26 cellular contexts compared by ENCODE assay signal in the genomic region with DNA sequence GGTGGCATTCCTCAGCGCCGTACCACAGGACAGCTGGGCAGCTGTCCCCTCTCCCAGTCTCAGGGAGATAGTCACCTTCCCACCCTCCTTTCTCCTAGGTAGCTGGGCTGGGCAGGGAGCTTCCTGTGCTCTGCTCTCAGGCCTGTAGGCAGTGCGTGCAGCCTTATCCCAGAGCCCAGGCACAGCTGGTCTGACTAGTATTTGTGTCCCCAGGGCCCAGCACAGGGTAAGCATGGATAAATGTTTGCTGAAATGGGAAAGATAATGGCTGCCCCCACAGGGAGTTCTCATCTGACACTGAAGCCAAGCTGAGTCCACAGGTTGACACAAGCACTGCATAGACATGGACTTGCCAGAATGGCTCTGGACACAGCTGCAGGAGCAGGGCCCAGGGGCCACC. TPM values are rescaled to one million over a fixed set of nuclear protein-coding genes. Genes with fewer than 3 reads are reported as not detected.
DNase-seq lines count a peak whose midpoint lies in the region; ATAC-seq and TF ChIP-seq lines count a peak whose summit lies in the region.
"Had no signal": no experiment of that assay in that cellular context is flagged by ENCODE, and none has a peak within 500 bp of the region (broad histone marks: within the 10 kb centered on the region; RNA-seq: fewer than 3 reads in every experiment).

No MANE protein-coding gene starts in this region.

- no peak overlapping the region for H3K27ac Mint-ChIP-seq in HFFc6
- H3K27ac Mint-ChIP-seq: immature natural killer cell; stimulated activated naive CD8-positive, alpha-beta T cell treated with anti-CD3 and anti-CD28 coated beads, Interleukin-15, Interleukin-2, amounts not matched to agents 100 ng/mL and 50 ng/mL, for 24 hours; T-helper 1 cell treated with Interleukin-12 subunit alpha and Interleukin-12 subunit beta and Interleukin-4 antibody, amounts not matched to agents 30 μg/mL and 1 μg/mL, for 36 hours had no signal

- no peak overlapping the region for H3K18ac ChIP-seq in trophoblast cell (ENCODE audit: low read length)

- H4K20me1 ChIP-seq in PC-9 (ENCODE audit: insufficient read depth), result no peaks in the 10 kb centered on the region

- peak overlapping the region; percentile 19 for H3K14ac ChIP-seq in trophoblast cell (ENCODE audit: low read length)

- no peak for ATAC-seq in GM21390 (IDR thresholded peaks at IDR 0.05; ENCODE audit: unreplicated experiment)
- ATAC-seq: A549, body of pancreas, GM12878, left ventricle myocardium superior, upper lobe of right lung had no signal

- no peak overlapping the region for H3K23ac ChIP-seq in trophoblast cell (ENCODE audit: low read length)

- no peak overlapping the region for H3K9ac ChIP-seq in trophoblast cell (ENCODE audit: low read length)

- no peak overlapping the region for H4K12ac ChIP-seq in trophoblast cell (ENCODE audit: low read depth, low read length)

- H4K8ac ChIP-seq in trophoblast cell (ENCODE audit: low read depth, low read length), result peak overlapping the region; percentile 18

- H3K27me3 ChIP-seq in H7 (ENCODE audit: control insufficient read depth, insufficient read depth, low read length) (no peaks in the 10 kb centered on the region), PC-9 (ENCODE audit: insufficient read depth, low read depth) (no peaks in the 10 kb centered on the region), trophoblast cell (ENCODE audit: insufficient read depth, low read length) (no peaks in the 10 kb centered on the region)
- H3K27me3 ChIP-seq: body of pancreas, SJSA1, upper lobe of right lung had no signal

- DNase-seq in NCI-H2081 (lab: John Stamatoyannopoulos, UW) (peak; percentile 11 to 49), NCI-H2081 treated with DMSO at 0.1 percent for 48 hours (lab: John Stamatoyannopoulos, UW) (no peak), H7 (peak; percentile 5), PC-9 (peak in 1 of 2 experiments; percentile 53), trophoblast cell (peak; percentile 91), HFFc6 (no peak), GDM1 (lab: John Stamatoyannopoulos, UW) (no peak)
- DNase-seq: activated CD4-positive, alpha-beta T cell treated with anti-CD3 and anti-CD28 coated beads, Interleukin-2, amount 50 U/mL, for 1 hour; activated CD8-positive, alpha-beta memory T cell treated with anti-CD3 and anti-CD28 coated beads, Interleukin-2, amount 50 U/mL, for 4 hours; body of pancreas; immature natural killer cell; KBM-7; left ventricle myocardium superior; NCI-H82; stimulated activated CD4-positive, alpha-beta T cell treated with anti-CD3 and anti-CD28 coated beads, Interleukin-4, amount 100 ng/mL, for 1 hour; upper lobe of right lung had no signal

- peak overlapping the region; percentile 5 for H2BK5ac ChIP-seq in trophoblast cell (ENCODE audit: low read depth, low read length, poor library complexity)

- H3K27ac ChIP-seq in PC-9 (peak overlapping the region; percentile 74), trophoblast cell (ENCODE audit: low read depth, low read length) (peak overlapping the region; percentile 38)
- H3K27ac ChIP-seq: A549, neutrophil, SJSA1, upper lobe of right lung had no signal

- TF ChIP-seq CTCF in PC-9 (conservative IDR thresholded peaks at IDR 0.05) (no peak), HFFc6 (IDR thresholded peaks at IDR 0.05) (no peak)

- BruUV-seq in PC-9 (replicated peaks; lab: Mats Ljungman, UMichigan), result no TSS peak

- H3K4me1 Mint-ChIP-seq in HFFc6 (ENCODE audit: low read depth), result no peaks in the 10 kb centered on the region
- H3K4me1 Mint-ChIP-seq: immature natural killer cell had no signal

- no peak overlapping the region for H2BK120ac ChIP-seq in trophoblast cell (ENCODE audit: insufficient read depth, low read length, poor library complexity)

- peaks cover 26% of the 10 kb centered on the region for H3F3A ChIP-seq in PC-9 (ENCODE audit: insufficient read depth, low read depth)

- H3K9me3 ChIP-seq in PC-9 (ENCODE audit: insufficient read depth, low read depth) (no peaks in the 10 kb centered on the region), trophoblast cell (ENCODE audit: insufficient read depth, low read depth, low read length) (no peaks in the 10 kb centered on the region)
- H3K9me3 ChIP-seq: A549, body of pancreas, neutrophil, SJSA1, upper lobe of right lung had no signal

- no peak overlapping the region for H2BK12ac ChIP-seq in trophoblast cell (ENCODE audit: low read length)

- peak overlapping the region; percentile 76 for H3K4me2 ChIP-seq in PC-9
- H3K4me2 ChIP-seq in trophoblast cell (ENCODE audit: low read length), result no peak overlapping the region
- H3K4me2 ChIP-seq: A549 had no signal

- H3K4me3 Mint-ChIP-seq in HFFc6, result no peak overlapping the region
- H3K4me3 Mint-ChIP-seq: immature natural killer cell; stimulated activated naive CD8-positive, alpha-beta T cell treated with anti-CD3 and anti-CD28 coated beads, Interleukin-15, Interleukin-2, amounts not matched to agents 100 ng/mL and 50 ng/mL, for 24 hours; T-helper 1 cell treated with Interleukin-12 subunit alpha and Interleukin-12 subunit beta and Interleukin-4 antibody, amounts not matched to agents 30 μg/mL and 1 μg/mL, for 36 hours had no signal

- H3K27me3 Mint-ChIP-seq in HFFc6 (ENCODE audit: insufficient read depth), result peaks cover 13% of the 10 kb centered on the region
- H3K27me3 Mint-ChIP-seq: stimulated activated naive CD8-positive, alpha-beta T cell treated with anti-CD3 and anti-CD28 coated beads, Interleukin-15, Interleukin-2, amounts not matched to agents 100 ng/mL and 50 ng/mL, for 24 hours had no signal

- H2AFZ ChIP-seq in PC-9 (no peak overlapping the region), trophoblast cell (ENCODE audit: insufficient read depth, low read length, poor library complexity) (no peak overlapping the region)

- no peak overlapping the region for H2AK5ac ChIP-seq in trophoblast cell (ENCODE audit: low read length)

- CTCF ChIA-PET in PC-9 (lab: Charles Lee), result no interaction called here

- no CpG with 5 or more reads among the region's 3 CpGs for WGBS in trophoblast cell (ENCODE audit: extremely low coverage, insufficient coverage, insufficient read length)

- H3K4me1 ChIP-seq in PC-9 (replicated peaks; ENCODE audit: insufficient read depth) (peaks cover 26% of the 10 kb centered on the region), trophoblast cell (ENCODE audit: control insufficient read depth in 1 of 2, insufficient read depth in 2 of 2, low read length in 2 of 2) (peaks cover 21 to 22% of the 10 kb centered on the region in 2 experiments)
- H3K4me1 ChIP-seq: A549, SJSA1 had no signal

- H3K36me3 Mint-ChIP-seq in HFFc6 (ENCODE audit: low read depth), result no peaks in the 10 kb centered on the region; the same call in 1 of the 2 replicates
- H3K36me3 Mint-ChIP-seq: immature natural killer cell had no signal

- H3K9me3 Mint-ChIP-seq in HFFc6, result no peaks in the 10 kb centered on the region
- H3K9me3 Mint-ChIP-seq: immature natural killer cell; stimulated activated naive CD8-positive, alpha-beta T cell treated with anti-CD3 and anti-CD28 coated beads, Interleukin-15, Interleukin-2, amounts not matched to agents 100 ng/mL and 50 ng/mL, for 24 hours; T-helper 1 cell treated with Interleukin-12 subunit alpha and Interleukin-12 subunit beta and Interleukin-4 antibody, amounts not matched to agents 30 μg/mL and 1 μg/mL, for 36 hours had no signal

- peaks cover 11% of the 10 kb centered on the region for H3K79me1 ChIP-seq in trophoblast cell (ENCODE audit: low read length)

- H3K9me2 ChIP-seq in PC-9 (ENCODE audit: insufficient read depth), result no peaks in the 10 kb centered on the region

- intact Hi-C loops in PC-9 (cut with micrococcal nuclease; ENCODE audit: unreplicated experiment), result loop anchor here (2.0 kb wide), 1 partner anchor 17 kb away; the partner anchor contains the start of gene TMEM132A

- POLR2A ChIA-PET in PC-9 (lab: Charles Lee; ENCODE audit: unreplicated experiment), result no interaction called here

- H3K36me3 ChIP-seq in H7 (replicated peaks; ENCODE audit: control insufficient read depth, insufficient read depth, low read length) (peaks cover 2% of the 10 kb centered on the region; the same call in 1 of the 2 replicates), PC-9 (ENCODE audit: low read depth) (no peaks in the 10 kb centered on the region), trophoblast cell (ENCODE audit: control insufficient read depth in 1 of 2, insufficient read depth in 2 of 2, low read length in 2 of 2) (peaks cover 1% of the 10 kb centered on the region in 2 experiments)

- H3K4me3 ChIP-seq in H7 (ENCODE audit: insufficient read depth, low read depth, low read length) (no peak overlapping the region), PC-9 (no peak overlapping the region), trophoblast cell (ENCODE audit: low read depth, low read length) (no peak overlapping the region)
- H3K4me3 ChIP-seq: A549, body of pancreas, GM12878, SJSA1, upper lobe of right lung had no signal

- no peak overlapping the region for H4K91ac ChIP-seq in trophoblast cell (ENCODE audit: low read depth, low read length)

- no peak overlapping the region for H3K4ac ChIP-seq in trophoblast cell (ENCODE audit: low read depth, low read length)

- H3K79me2 ChIP-seq in PC-9 (ENCODE audit: low read depth) (no peaks in the 10 kb centered on the region), trophoblast cell (ENCODE audit: control insufficient read depth, insufficient read depth, low read length, poor library complexity) (no peaks in the 10 kb centered on the region)

RNA-seq across cellular contexts. Expression of gene SLC15A3, which starts 9.8 kb away (rescaled TPM):
- total RNA-seq in H7 (2014; rRNA removed; shearing (Covaris generic)), result 2.7 and 6.1 TPM in 2 replicates
- 2.7 and 5.5 TPM in 2 replicates for total RNA-seq in PC-9 (2021)
- 2.0 and 2.9 TPM in 2 replicates for polyA plus RNA-seq in trophoblast cell (2013)
- 1 to 10 TPM; 2.7 to 6.6 (median 3.4) TPM for total RNA-seq in HFFc6 (2021; fragmentation: NEBNext Ultra II Directional; extraction: Animal tissue kit (Norgen Biotek cat#: 25700))
- polyA plus RNA-seq: A549 had no signal

RNA-seq across cellular contexts. Expression of gene TMEM132A, which starts 17.9 kb away (rescaled TPM):
- 66.0 and 73.9 TPM in 2 replicates for total RNA-seq in H7 (2014; rRNA removed; shearing (Covaris generic))
- total RNA-seq in PC-9 (2021), result 54.4 and 90.3 TPM in 2 replicates
- polyA plus RNA-seq in trophoblast cell (2013), result 77.9 and 87.2 TPM in 2 replicates
- 10 to 100 TPM; 23.8 to 32.2 (median 26.9) TPM for total RNA-seq in HFFc6 (2021; fragmentation: NEBNext Ultra II Directional; extraction: Animal tissue kit (Norgen Biotek cat#: 25700))
- polyA plus RNA-seq: immature natural killer cell had no signal

RNA-seq across cellular contexts. Expression of gene TMEM109, which starts 28.2 kb away (rescaled TPM):
- total RNA-seq in H7 (2014; rRNA removed; shearing (Covaris generic)), result 30.6 and 35.1 TPM in 2 replicates
- 104 and 105 TPM in 2 replicates for total RNA-seq in PC-9 (2021)
- polyA plus RNA-seq in trophoblast cell (2013), result 82.6 and 93.9 TPM in 2 replicates
- total RNA-seq in HFFc6 (2021; fragmentation: NEBNext Ultra II Directional; extraction: Animal tissue kit (Norgen Biotek cat#: 25700)), result 100 to 1,000 TPM in 1 of 6 experiments, 10 to 100 TPM in 5; 74.6 to 101 (median 92.5) TPM

RNA-seq across cellular contexts. Expression of gene CD6, which starts 29.3 kb away (rescaled TPM):
- not detected in 2 replicates for total RNA-seq in H7 (2014; rRNA removed; shearing (Covaris generic))
- 0.74 and 3.3 TPM in 2 replicates for total RNA-seq in PC-9 (2021)
- 0.08 and 0.19 TPM in 2 replicates for polyA plus RNA-seq in trophoblast cell (2013)
- total RNA-seq in HFFc6 (2021; fragmentation: NEBNext Ultra II Directional; extraction: Animal tissue kit (Norgen Biotek cat#: 25700)), result not detected
- total RNA-seq: H4, pulmonary artery endothelial cell had no signal
- polyA plus RNA-seq: BJ had no signal

RNA-seq across cellular contexts. Expression of gene PRPF19, which starts 35.8 kb away (rescaled TPM):
- total RNA-seq in H7 (2014; rRNA removed; shearing (Covaris generic)), result 93.8 and 123 TPM in 2 replicates
- 135 and 160 TPM in 2 replicates for total RNA-seq in PC-9 (2021)
- polyA plus RNA-seq in trophoblast cell (2013), result 53.1 and 54.3 TPM in 2 replicates
- 10 to 100 TPM; 72.5 to 95.1 (median 89.4) TPM for total RNA-seq in HFFc6 (2021; fragmentation: NEBNext Ultra II Directional; extraction: Animal tissue kit (Norgen Biotek cat#: 25700))

Comparison
In these comparisons a context has a peak if more than half of its experiments do, and no peak if none do; other contexts are left out.
1. DNase-seq: peak in NCI-H2081 (2 of 2), H7 (single experiment) and trophoblast cell (2 of 2); none in NCI-H2081 treated with DMSO at 0.1 percent for 48 hours (single experiment), HFFc6 (single experiment) and GDM1 (single experiment).